In the genomic region with DNA sequence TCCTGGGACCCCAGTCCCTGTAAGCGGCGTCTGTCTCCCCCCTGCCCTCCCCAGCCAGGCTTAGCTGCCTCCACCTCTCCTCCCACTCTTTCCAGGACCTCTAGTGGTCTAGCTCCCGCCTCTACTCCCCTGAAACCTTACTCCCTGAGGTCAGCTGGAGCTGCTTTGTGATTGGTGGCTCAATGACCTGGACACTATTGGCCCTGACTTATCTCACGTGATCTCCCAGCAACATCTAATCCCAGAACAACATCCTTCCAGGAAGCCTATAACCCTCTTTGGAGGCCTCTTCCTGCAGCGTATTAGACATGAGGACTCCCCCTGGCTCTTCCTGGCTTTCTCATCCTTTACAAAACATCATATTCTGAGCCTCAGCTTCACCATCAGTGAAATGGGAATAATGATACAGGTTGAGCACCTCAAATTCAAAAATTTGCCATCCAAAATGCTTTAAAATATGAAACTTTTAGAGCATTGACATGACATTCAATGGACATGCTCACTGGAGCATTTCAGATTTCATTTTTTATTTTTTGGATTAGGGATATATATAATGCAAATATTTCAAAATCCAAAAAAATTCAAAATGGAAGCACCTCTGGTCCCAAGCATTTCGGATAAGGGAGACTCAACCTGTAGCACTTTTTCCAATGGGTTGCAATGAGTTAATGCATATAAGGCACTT, we compare ENCODE assay signal across 1 cellular context.
A peak's percentile ranks its signal among the peaks of the same experiment; 100 is the strongest.
TF ChIP-seq lines count a peak whose summit lies in the region.

No MANE protein-coding gene starts in this region.

TF ChIP-seq in HepG2, 621 proteins besides CTCF, POLR2A, EP300 and RAD21 (continued from another document):
- TF ChIP-seq, protein P1, sequence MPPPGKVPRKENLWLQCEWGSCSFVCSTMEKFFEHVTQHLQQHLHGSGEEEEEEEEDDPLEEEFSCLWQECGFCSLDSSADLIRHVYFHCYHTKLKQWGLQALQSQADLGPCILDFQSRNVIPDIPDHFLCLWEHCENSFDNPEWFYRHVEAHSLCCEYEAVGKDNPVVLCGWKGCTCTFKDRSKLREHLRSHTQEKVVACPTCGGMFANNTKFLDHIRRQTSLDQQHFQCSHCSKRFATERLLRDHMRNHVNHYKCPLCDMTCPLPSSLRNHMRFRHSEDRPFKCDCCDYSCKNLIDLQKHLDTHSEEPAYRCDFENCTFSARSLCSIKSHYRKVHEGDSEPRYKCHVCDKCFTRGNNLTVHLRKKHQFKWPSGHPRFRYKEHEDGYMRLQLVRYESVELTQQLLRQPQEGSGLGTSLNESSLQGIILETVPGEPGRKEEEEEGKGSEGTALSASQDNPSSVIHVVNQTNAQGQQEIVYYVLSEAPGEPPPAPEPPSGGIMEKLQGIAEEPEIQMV (CRISPR knock-in tag; IDR thresholded peaks at IDR 0.05; ENCODE audit: low read depth): no peak
- TF ChIP-seq ZMYM3 (CRISPR knock-in tag; IDR thresholded peaks at IDR 0.05) (peak; percentile 76), RXRB (CRISPR knock-in tag; IDR thresholded peaks at IDR 0.05; ENCODE audit: borderline replicate concordance) (0 out of 2 replicates have a peak, but pooled peaks have one; percentile 19)
